In the genomic region with DNA sequence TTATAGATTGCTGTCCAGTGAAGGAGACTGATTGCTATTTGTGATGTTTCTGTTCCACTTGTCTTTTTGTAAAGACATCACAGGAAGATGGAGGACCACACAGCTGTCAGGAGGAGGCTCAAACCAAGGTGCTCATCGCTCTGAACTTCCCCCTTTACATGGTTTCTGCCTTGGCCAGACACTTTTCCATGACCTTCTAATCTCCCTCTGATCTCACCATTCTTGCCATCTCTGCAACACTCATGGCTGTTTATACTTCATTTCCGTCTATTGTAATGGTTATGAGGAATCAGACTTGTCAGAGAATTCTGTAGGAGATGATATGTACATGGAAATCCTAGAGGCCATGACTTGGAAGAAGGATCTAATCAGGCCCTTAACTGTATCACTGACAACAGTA, we compare ENCODE assay signal across 22 cellular contexts. TPM values are rescaled to one million over a fixed set of nuclear protein-coding genes. Genes with fewer than 3 reads are reported as not detected.
DNase-seq lines count a peak whose midpoint lies in the region; ATAC-seq lines count a peak whose summit lies in the region.
"Had no signal": no experiment of that assay in that cellular context is flagged by ENCODE, and none has a peak within 500 bp of the region (broad histone marks: within the 10 kb centered on the region; RNA-seq: fewer than 3 reads in every experiment).

No MANE protein-coding gene starts in this region.

- no peak overlapping the region for H3K23ac ChIP-seq in mesenchymal stem cell (ENCODE audit: low read length in 2 of 2)

- H4K8ac ChIP-seq in mesenchymal stem cell (ENCODE audit: low read length), result peak overlapping the region; percentile 50

- H3K4me1 ChIP-seq in mesenchymal stem cell (ENCODE audit: control insufficient read depth, insufficient read depth, low read depth, low read length), result peaks cover 1% of the 10 kb centered on the region

- no peaks in the 10 kb centered on the region for H3K27me3 ChIP-seq in mesenchymal stem cell (ENCODE audit: control insufficient read depth in 1 of 2, insufficient read depth in 1 of 2, low read length in 2 of 2)

- H3K27ac ChIP-seq in mesenchymal stem cell (ENCODE audit: low read length, poor library complexity, severe bottlenecking), result no peak overlapping the region

- peaks cover 15 to 20% of the 10 kb centered on the region in 2 experiments for H3K36me3 ChIP-seq in mesenchymal stem cell (ENCODE audit: control insufficient read depth in 1 of 2, insufficient read depth in 2 of 2, low read depth in 1 of 2, low read length in 2 of 2)

- H3K9ac ChIP-seq in mesenchymal stem cell (ENCODE audit: low read length), result no peak overlapping the region

- H3K4ac ChIP-seq in mesenchymal stem cell (ENCODE audit: low read depth in 1 of 2, low read length in 2 of 2), result no peak overlapping the region

- H3K14ac ChIP-seq in mesenchymal stem cell (ENCODE audit: low read length in 2 of 2), result no peak overlapping the region

- no peak overlapping the region for H2BK120ac ChIP-seq in mesenchymal stem cell (ENCODE audit: low read depth, low read length)

- H2AK5ac ChIP-seq in mesenchymal stem cell (ENCODE audit: low read length, severe bottlenecking), result no peak overlapping the region

- H3K18ac ChIP-seq in mesenchymal stem cell (ENCODE audit: low read depth in 1 of 2, low read length in 2 of 2), result no peak overlapping the region

- peaks cover 12% of the 10 kb centered on the region for H3K79me1 ChIP-seq in mesenchymal stem cell (replicated peaks; ENCODE audit: low read length, poor library complexity, severe bottlenecking)

- DNase-seq in NCI-H526 treated with DMSO at 0.1 percent for 48 hours (lab: John Stamatoyannopoulos, UW), result peak; percentile 71
- DNase-seq in dermis blood vessel endothelial cell, result peak; percentile 82
- no peak for DNase-seq in mesenchymal stem cell
- no peak for DNase-seq in NCI-H345 (lab: John Stamatoyannopoulos, UW)
- DNase-seq in RKO (ENCODE audit: low spot score), result no peak
- DNase-seq: ACHN; Calu3; CD8-positive, alpha-beta T cell; DMS 273 treated with DMSO at 0.1 percent for 48 hours; DMS53; DND-41; EL; GOT3; H7; HFFc6 had no signal

- no peaks in the 10 kb centered on the region for H3K9me3 ChIP-seq in mesenchymal stem cell (ENCODE audit: control insufficient read depth, low read length)

- WGBS in mesenchymal stem cell, result 100% methylated on average over 1 of the region's 2 CpGs

- no peak overlapping the region for H3K4me2 ChIP-seq in mesenchymal stem cell (ENCODE audit: low read length, poor library complexity, severe bottlenecking)

- no peak overlapping the region for H4K91ac ChIP-seq in mesenchymal stem cell (ENCODE audit: low read length)

- no peak overlapping the region for H2BK12ac ChIP-seq in mesenchymal stem cell (ENCODE audit: low read length in 2 of 2)

- H3K4me3 ChIP-seq in mesenchymal stem cell (ENCODE audit: insufficient read depth in 1 of 2, low read depth in 1 of 2, low read length in 2 of 2), result no peak overlapping the region
- H3K4me3 ChIP-seq: GM12878 had no signal

- ATAC-seq in HG02763 (IDR thresholded peaks at IDR 0.05; ENCODE audit: unreplicated experiment), result no peak
- ATAC-seq: CD8-positive, alpha-beta T cell; GM12878; HCT116; HepG2 had no signal

- H2BK5ac ChIP-seq in mesenchymal stem cell (ENCODE audit: low read depth, low read length, poor library complexity, severe bottlenecking), result no peak overlapping the region

- no peak overlapping the region for H2AFZ ChIP-seq in mesenchymal stem cell (ENCODE audit: low read depth, low read length)

- no peak overlapping the region for H2BK15ac ChIP-seq in mesenchymal stem cell (ENCODE audit: low read depth, poor library complexity, severe bottlenecking)

RNA-seq across cellular contexts. Expression of gene TAS2R5, which starts 1.7 kb away (rescaled TPM):
- 0.47 and 0.68 TPM in 2 replicates for total RNA-seq in dermis blood vessel endothelial cell
- 0.15 TPM for polyA plus RNA-seq in mesenchymal stem cell (2013, experiment 1 of 2)
- polyA plus RNA-seq in mesenchymal stem cell (2013, experiment 2 of 2), result 0.11 TPM
- total RNA-seq: G401 had no signal

RNA-seq across cellular contexts. Expression of gene TAS2R4, which starts 11.8 kb away (rescaled TPM):
- 0.42 and 0.68 TPM in 2 replicates for total RNA-seq in dermis blood vessel endothelial cell
- 0.03 TPM for polyA plus RNA-seq in mesenchymal stem cell (2013, experiment 1 of 2)
- polyA plus RNA-seq in mesenchymal stem cell (2013, experiment 2 of 2), result 0.04 TPM
- total RNA-seq: G401 had no signal
- polyA plus RNA-seq: IgD-negative memory B cell had no signal

RNA-seq across cellular contexts. Expression of gene TAS2R3, which starts 24.4 kb away (rescaled TPM):
- total RNA-seq in dermis blood vessel endothelial cell, result 0.74 and 2.0 TPM in 2 replicates
- polyA plus RNA-seq in mesenchymal stem cell (2013, experiment 1 of 2), result not detected
- not detected for polyA plus RNA-seq in mesenchymal stem cell (2013, experiment 2 of 2)
- total RNA-seq: CD8-positive, alpha-beta T cell; G401 had no signal
- polyA plus RNA-seq: BJ, IgD-negative memory B cell had no signal

RNA-seq across cellular contexts. Expression of gene SSBP1, which starts 50.1 kb away (rescaled TPM):
- 152 and 197 TPM in 2 replicates for total RNA-seq in dermis blood vessel endothelial cell
- polyA plus RNA-seq in mesenchymal stem cell (2013, experiment 1 of 2), result 327 TPM
- polyA plus RNA-seq in mesenchymal stem cell (2013, experiment 2 of 2), result 323 TPM

RNA-seq across cellular contexts. Expression of gene PRSS37, which starts 53.0 kb away (rescaled TPM):
- not detected in 2 replicates for total RNA-seq in dermis blood vessel endothelial cell
- not detected for polyA plus RNA-seq in mesenchymal stem cell (2013, experiment 1 of 2)
- not detected for polyA plus RNA-seq in mesenchymal stem cell (2013, experiment 2 of 2)
- total RNA-seq: Calu3; CD8-positive, alpha-beta T cell; G401; GM12878; H7; HepG2; HFFc6 had no signal
- polyA plus RNA-seq: BJ, GM12878, HepG2, IgD-negative memory B cell had no signal

Comparison
In these comparisons a context has a peak if more than half of its experiments do, and no peak if none do; other contexts are left out.
1. DNase-seq: peak in NCI-H526 treated with DMSO at 0.1 percent for 48 hours (single experiment) and dermis blood vessel endothelial cell (single experiment); none in mesenchymal stem cell (single experiment), NCI-H345 (single experiment) and RKO (single experiment).